In genomic region chr7:31077484-31078362, GRCh38 we compare ENCODE assay signal across 23 cellular contexts. TPM values are rescaled to one million over a fixed set of nuclear protein-coding genes. Genes with fewer than 3 reads are reported as not detected.
"Had no signal": no experiment of that assay in that cellular context is flagged by ENCODE, and none has a peak within 500 bp of the region (broad histone marks: within the 10 kb centered on the region; RNA-seq: fewer than 3 reads in every experiment).

No MANE protein-coding gene starts in this region.

- H3K9me3 ChIP-seq: ascending aorta, breast epithelium, esophagus muscularis mucosa, spleen, testis, upper lobe of left lung had no signal

- H3K36me3 ChIP-seq: ascending aorta, breast epithelium, esophagus muscularis mucosa, spleen, upper lobe of left lung had no signal

- H3K27ac ChIP-seq: ascending aorta, breast epithelium, esophagus muscularis mucosa, spleen, testis, upper lobe of left lung had no signal

- DNase-seq: activated CD4-positive, alpha-beta T cell treated with anti-CD3 and anti-CD28 coated beads, Interleukin-2, amount 10 ng/mL, durations not matched to agents 24 days and 14 days; activated CD8-positive, alpha-beta memory T cell treated with anti-CD3 and anti-CD28 coated beads, Interleukin-2, amount 50 U/mL, for 4 hours; activated naive CD4-positive, alpha-beta T cell treated with anti-CD3 and anti-CD28 coated beads, Interleukin-2, amount 50 U/mL, for 16 hours; activated T-cell treated with anti-CD3 and anti-CD28 coated beads, Interleukin-2, amount 50 U/mL, for 4 hours; cerebellar nuclear complex; effector CD8-positive, alpha-beta T cell; left cardiac atrium; stimulated activated CD4-positive, alpha-beta T cell treated with anti-CD3 and anti-CD28 coated beads, Interleukin-4, amount 100 ng/mL, for 4 hours; T-helper 1 cell; T-helper 9 cell; testis had no signal

- H3K36me3 Mint-ChIP-seq: mesothelial cell of epicardium; natural killer cell treated with Interleukin-12 subunit alpha and Interleukin-12 subunit beta and Interleukin-15 and Interleukin-18, amount 100 ng/mL, for 72 hours; stimulated activated memory B cell treated with anti-CD40 and anti-IgM and Interleukin-4, amounts not matched to agents 10 μg/mL and 1 μg/mL and 100 μg/mL, for 72 hours had no signal

- H3K27me3 ChIP-seq: ascending aorta, breast epithelium, testis, upper lobe of left lung had no signal

- H3K4me3 ChIP-seq: ascending aorta, breast epithelium, esophagus muscularis mucosa, lung, spleen, testis, upper lobe of left lung had no signal

- ATAC-seq: activated T-cell treated with anti-CD3 and anti-CD28 coated beads, Interleukin-2, amount 50 U/mL, for 4 hours; left cardiac atrium; natural killer cell treated with Interleukin-12 subunit alpha and Interleukin-12 subunit beta and Interleukin-15 and Interleukin-18, amount 100 ng/mL, for 72 hours; stimulated activated memory B cell treated with anti-CD40 and anti-IgM and Interleukin-4, amounts not matched to agents 10 μg/mL and 1 μg/mL and 100 μg/mL, for 72 hours had no signal

- H3K27ac Mint-ChIP-seq: activated CD4-positive, alpha-beta T cell treated with anti-CD3 and anti-CD28 coated beads, Interleukin-2, amount 10 ng/mL, durations not matched to agents 24 days and 14 days; dendritic cell treated with granulocyte-macrophage colony-stimulating factor and Interleukin-4, amounts not matched to agents 40 ng/mL and 50 ng/mL, for 4 days; mesothelial cell of epicardium; natural killer cell treated with Interleukin-12 subunit alpha and Interleukin-12 subunit beta and Interleukin-15 and Interleukin-18, amount 100 ng/mL, for 72 hours; stimulated activated memory B cell treated with anti-CD40 and anti-IgM and Interleukin-4, amounts not matched to agents 10 μg/mL and 1 μg/mL and 100 μg/mL, for 72 hours had no signal

- H3K4me3 Mint-ChIP-seq: activated CD4-positive, alpha-beta T cell treated with anti-CD3 and anti-CD28 coated beads, Interleukin-2, amount 10 ng/mL, durations not matched to agents 24 days and 14 days; activated T-cell treated with anti-CD3 and anti-CD28 coated beads, Interleukin-2, amount 50 U/mL, for 4 hours; dendritic cell treated with granulocyte-macrophage colony-stimulating factor and Interleukin-4, amounts not matched to agents 40 ng/mL and 50 ng/mL, for 4 days; mesothelial cell of epicardium; natural killer cell treated with Interleukin-12 subunit alpha and Interleukin-12 subunit beta and Interleukin-15 and Interleukin-18, amount 100 ng/mL, for 72 hours; stimulated activated memory B cell treated with anti-CD40 and anti-IgM and Interleukin-4, amounts not matched to agents 10 μg/mL and 1 μg/mL and 100 μg/mL, for 72 hours had no signal

- H3K4me1 Mint-ChIP-seq: activated CD4-positive, alpha-beta T cell treated with anti-CD3 and anti-CD28 coated beads, Interleukin-2, amount 10 ng/mL, durations not matched to agents 24 days and 14 days; stimulated activated memory B cell treated with anti-CD40 and anti-IgM and Interleukin-4, amounts not matched to agents 10 μg/mL and 1 μg/mL and 100 μg/mL, for 72 hours had no signal

- H3K9me3 Mint-ChIP-seq: activated CD4-positive, alpha-beta T cell treated with anti-CD3 and anti-CD28 coated beads, Interleukin-2, amount 10 ng/mL, durations not matched to agents 24 days and 14 days; activated T-cell treated with anti-CD3 and anti-CD28 coated beads, Interleukin-2, amount 50 U/mL, for 4 hours; dendritic cell treated with granulocyte-macrophage colony-stimulating factor and Interleukin-4, amounts not matched to agents 40 ng/mL and 50 ng/mL, for 4 days; mesothelial cell of epicardium; natural killer cell treated with Interleukin-12 subunit alpha and Interleukin-12 subunit beta and Interleukin-15 and Interleukin-18, amount 100 ng/mL, for 72 hours; stimulated activated memory B cell treated with anti-CD40 and anti-IgM and Interleukin-4, amounts not matched to agents 10 μg/mL and 1 μg/mL and 100 μg/mL, for 72 hours had no signal

- H3K4me1 ChIP-seq: ascending aorta, breast epithelium had no signal

RNA-seq across cellular contexts. Expression of gene ADCYAP1R1, which starts 25.6 kb away (rescaled TPM):
- total RNA-seq: activated CD4-positive, alpha-beta T cell treated with anti-CD3 and anti-CD28 coated beads, Interleukin-2, amount 10 ng/mL, durations not matched to agents 24 days and 14 days; activated T-cell treated with anti-CD3 and anti-CD28 coated beads, Interleukin-2, amount 50 U/mL, for 4 hours; endothelial cell of umbilical vein; natural killer cell treated with Interleukin-12 subunit alpha and Interleukin-12 subunit beta and Interleukin-15 and Interleukin-18, amount 100 ng/mL, for 72 hours; renal cortical epithelial cell had no signal
